14 cellular contexts compared by ENCODE assay signal in genomic region chrX:101219116-101219839, GRCh38. TPM values are rescaled to one million over a fixed set of nuclear protein-coding genes. Genes with fewer than 3 reads are reported as not detected.
DNase-seq lines count a peak whose midpoint lies in the region; ATAC-seq, FAIRE-seq and TF ChIP-seq lines count a peak whose summit lies in the region.
"Had no signal": no experiment of that assay in that cellular context is flagged by ENCODE, and none has a peak within 500 bp of the region (broad histone marks: within the 10 kb centered on the region; RNA-seq: fewer than 3 reads in every experiment).

Gene DRP2, plus strand, starts transcription at chrX:101219786. Its CDS starts 11,862 bp downstream, at chrX:101231648.

- H3K4me1 ChIP-seq in PC-3 (ENCODE audit: insufficient read depth, low read length) = no peaks in the 10 kb centered on the region; the same call in 1 of the 2 replicates
- H3K4me1 ChIP-seq in endothelial cell of umbilical vein (ENCODE audit: control insufficient read depth, extremely low read depth, insufficient read depth, low read length) = peaks cover 22% of the 10 kb centered on the region
- H3K4me1 ChIP-seq in neuronal stem cell (ENCODE audit: control insufficient read depth in 2 of 2, insufficient read depth in 1 of 2, low read depth in 1 of 2, low read length in 2 of 2) = peaks cover 0 to 2% of the 10 kb centered on the region in 2 donors
- H3K4me1 ChIP-seq in body of pancreas = no peaks in the 10 kb centered on the region
- H3K4me1 ChIP-seq: ascending aorta had no signal

- H3K4me3 Mint-ChIP-seq in progenitor cell of endocrine pancreas (ENCODE audit: low read depth) = no peak within 1 kb of the TSS

- H3K4me2 ChIP-seq in PC-3 (ENCODE audit: low read length) (no peak within 1 kb of the TSS), endothelial cell of umbilical vein (ENCODE audit: insufficient read depth, low read length) (peak within 1 kb of the TSS; percentile 31), neuronal stem cell (ENCODE audit: insufficient read depth, low read length, poor library complexity, severe bottlenecking) (peak within 1 kb of the TSS; percentile 45)

- DNase-seq in DMS53 (lab: John Stamatoyannopoulos, UW) (peak; percentile 72), PC-3 (peak; percentile 37), endothelial cell of umbilical vein (ENCODE audit: low read depth, low spot score) (peak; percentile 36), neuronal stem cell (ENCODE audit: low spot score) (no peak), progenitor cell of endocrine pancreas (ENCODE audit: low spot score, unreplicated experiment) (no peak), body of pancreas (no peak)
- no peak for DNase-seq in stimulated activated CD4-positive, alpha-beta T cell treated with anti-CD3 and anti-CD28 coated beads, Interleukin-4, amount 100 ng/mL, for 4 hours
- DNase-seq: DMS 273 treated with DMSO at 0.1 percent for 48 hours, left colon, NCI-H1436 treated with DMSO at 0.1 percent for 48 hours, T1000 had no signal

- H2BK5ac ChIP-seq in neuronal stem cell (ENCODE audit: low read length) = no peak within 1 kb of the TSS

- H3K27me3 Mint-ChIP-seq in progenitor cell of endocrine pancreas = no peaks in the 10 kb centered on the region

- no peaks in the 10 kb centered on the region for H3K36me3 ChIP-seq in PC-3 (ENCODE audit: low read depth, low read length)
- no peaks in the 10 kb centered on the region for H3K36me3 ChIP-seq in endothelial cell of umbilical vein (ENCODE audit: control insufficient read depth in 2 of 2, extremely low read depth in 1 of 2, insufficient read depth in 2 of 2, low read length in 2 of 2)
- no peaks in the 10 kb centered on the region for H3K36me3 ChIP-seq in neuronal stem cell (replicated peaks in 1 of 2; ENCODE audit: control insufficient read depth in 2 of 2, insufficient read depth in 2 of 2, low read length in 2 of 2)
- no peaks in the 10 kb centered on the region for H3K36me3 ChIP-seq in body of pancreas (replicated peaks in 1 of 2; ENCODE audit: insufficient read depth in 1 of 2, low read depth in 2 of 2)
- H3K36me3 ChIP-seq: ascending aorta, thoracic aorta had no signal

- H3K14ac ChIP-seq in neuronal stem cell (ENCODE audit: low read length) = no peak within 1 kb of the TSS

- H2BK120ac ChIP-seq in neuronal stem cell (ENCODE audit: low read depth, low read length) = no peak within 1 kb of the TSS

- no peak for TF ChIP-seq POLR2A in endothelial cell of umbilical vein (IDR thresholded peaks at IDR 0.05; ENCODE audit: low read depth, low read length)
- TF ChIP-seq POLR2A in body of pancreas (IDR thresholded peaks at IDR 0.05) = no peak

- H3K23ac ChIP-seq in neuronal stem cell (ENCODE audit: low read depth, low read length, poor library complexity) = no peak within 1 kb of the TSS

- H3K27ac ChIP-seq in PC-3 (ENCODE audit: low read length) (no peak within 1 kb of the TSS), endothelial cell of umbilical vein (ENCODE audit: insufficient read depth, low read depth, low read length) (peak within 1 kb of the TSS; percentile 61), neuronal stem cell (replicated peaks; ENCODE audit: low read length) (no peak within 1 kb of the TSS), body of pancreas (no peak within 1 kb of the TSS)
- H3K27ac ChIP-seq: ascending aorta, thoracic aorta had no signal

- H2AK5ac ChIP-seq in neuronal stem cell (ENCODE audit: low read depth, low read length) = no peak within 1 kb of the TSS

- no peak for TF ChIP-seq CTCF in PC-3 (conservative IDR thresholded peaks at IDR 0.05; ENCODE audit: low read depth, low read length)
- TF ChIP-seq CTCF in endothelial cell of umbilical vein (IDR thresholded peaks at IDR 0.05; ENCODE audit: extremely low read depth in 1 of 2, insufficient read depth in 1 of 2, low read depth in 1 of 2, low read length in 2 of 2) = no peak
- no peak for TF ChIP-seq CTCF in progenitor cell of endocrine pancreas (IDR thresholded peaks at IDR 0.05; ENCODE audit: unreplicated experiment)
- no peak for TF ChIP-seq CTCF in body of pancreas (IDR thresholded peaks at IDR 0.05)

- ATAC-seq in PC-3 (peak; percentile 45; the same call in 1 of the 2 replicates), GM21447 (IDR thresholded peaks at IDR 0.05; ENCODE audit: unreplicated experiment) (no peak), body of pancreas (no peak)
- ATAC-seq: left colon had no signal

- H3K9me1 ChIP-seq in endothelial cell of umbilical vein (replicated peaks; ENCODE audit: control insufficient read depth, extremely low read depth, insufficient read depth, low read length) = no peaks in the 10 kb centered on the region

- no peaks in the 10 kb centered on the region for H3F3A ChIP-seq in PC-3 (ENCODE audit: low read length, unreplicated experiment)

- peaks cover 2% of the 10 kb centered on the region for H3K4me1 Mint-ChIP-seq in progenitor cell of endocrine pancreas (ENCODE audit: low read depth)

- H3K79me2 ChIP-seq in PC-3 (ENCODE audit: low read length) (no peaks in the 10 kb centered on the region), endothelial cell of umbilical vein (ENCODE audit: control insufficient read depth, insufficient read depth, low read length) (no peaks in the 10 kb centered on the region)

- peaks cover 18% of the 10 kb centered on the region for H3K9me3 Mint-ChIP-seq in progenitor cell of endocrine pancreas (ENCODE audit: low read depth)

- H3K27me3 ChIP-seq in PC-3 (ENCODE audit: low read length) (no peaks in the 10 kb centered on the region), endothelial cell of umbilical vein (ENCODE audit: control insufficient read depth in 2 of 2, insufficient read depth in 2 of 2, low read length in 2 of 2) (no peaks in the 10 kb centered on the region), neuronal stem cell (ENCODE audit: control insufficient read depth in 3 of 3, insufficient read depth in 3 of 3, low read depth in 1 of 3, low read length in 3 of 3) (peaks cover 0 to 5% (median 0%) of the 10 kb centered on the region in 3 experiments), body of pancreas (no peaks in the 10 kb centered on the region)

- peak within 1 kb of the TSS; percentile 64 for H3K18ac ChIP-seq in neuronal stem cell (ENCODE audit: low read length)

- H3K9ac ChIP-seq in PC-3 (ENCODE audit: low read length) (no peak within 1 kb of the TSS), endothelial cell of umbilical vein (replicated peaks; ENCODE audit: extremely low read depth, insufficient read depth, low read length) (no peak within 1 kb of the TSS), neuronal stem cell (ENCODE audit: low read depth, low read length, poor library complexity) (no peak within 1 kb of the TSS)

- no peak within 1 kb of the TSS for H2BK12ac ChIP-seq in neuronal stem cell (ENCODE audit: low read length)

- no peaks in the 10 kb centered on the region for H4K20me1 ChIP-seq in PC-3 (ENCODE audit: low read length)
- no peaks in the 10 kb centered on the region for H4K20me1 ChIP-seq in endothelial cell of umbilical vein (replicated peaks; ENCODE audit: control insufficient read depth, extremely low read depth, insufficient read depth, low read length)

- WGBS in neuronal stem cell (ENCODE audit: extremely low coverage in 2 of 2, insufficient read length in 2 of 2, insufficient replicate concordance in 1 of 2), 2 donors = no CpG with 5 or more reads among the region's 7 CpGs
- WGBS in body of pancreas, 2 donors = 76 to 85% methylated on average over 6 to 7 of the region's 7 CpGs

- FAIRE-seq in endothelial cell of umbilical vein (lab: Jason Lieb, UNC) = peak; percentile 90

- H3K36me3 Mint-ChIP-seq in progenitor cell of endocrine pancreas (ENCODE audit: insufficient read depth) = no peaks in the 10 kb centered on the region

- intact Hi-C loops in PC-3 (cut with micrococcal nuclease) = no loop called here
- intact Hi-C loops in endothelial cell of umbilical vein (cut with micrococcal nuclease) = no loop called here
- intact Hi-C loops in body of pancreas (cut with DNase I) = no loop called here

- H3K9me3 ChIP-seq in PC-3 (ENCODE audit: low read length) = no peaks in the 10 kb centered on the region
- no peaks in the 10 kb centered on the region for H3K9me3 ChIP-seq in endothelial cell of umbilical vein (replicated peaks; ENCODE audit: control insufficient read depth, insufficient read depth, low read length)
- H3K9me3 ChIP-seq in neuronal stem cell (replicated peaks in 1 of 2; ENCODE audit: control insufficient read depth in 2 of 2, insufficient read depth in 1 of 2, low read depth in 1 of 2, low read length in 2 of 2) = no peaks in the 10 kb centered on the region
- H3K9me3 ChIP-seq in body of pancreas = no peaks in the 10 kb centered on the region
- H3K9me3 ChIP-seq: ascending aorta, thoracic aorta had no signal

- H3K4me3 ChIP-seq in PC-3 (ENCODE audit: low read length) (no peak within 1 kb of the TSS), endothelial cell of umbilical vein (replicated peaks in 1 of 3; ENCODE audit: insufficient read depth in 1 of 3, low read depth in 1 of 3, low read length in 3 of 3) (no peak within 1 kb of the TSS), neuronal stem cell (ENCODE audit: low read length in 2 of 2) (peak within 1 kb of the TSS in 1 of 2 donors; percentile 44), body of pancreas (no peak within 1 kb of the TSS)
- H3K4me3 ChIP-seq: ascending aorta, thoracic aorta had no signal

- H3K9me2 ChIP-seq in PC-3 (replicated peaks; ENCODE audit: low read length) = no peaks in the 10 kb centered on the region

- H4K8ac ChIP-seq in neuronal stem cell (ENCODE audit: low read depth, low read length) = no peak within 1 kb of the TSS

- H2AFZ ChIP-seq in PC-3 (ENCODE audit: low read length) = peak within 1 kb of the TSS; percentile 34; the same call in 1 of the 2 replicates
- peak within 1 kb of the TSS; percentile 88 for H2AFZ ChIP-seq in endothelial cell of umbilical vein (ENCODE audit: low read depth, low read length)
- H2AFZ ChIP-seq in neuronal stem cell (ENCODE audit: low read length) = peak within 1 kb of the TSS; percentile 82

- CTCF ChIA-PET in PC-3 (lab: Charles Lee) (no interaction called here), endothelial cell of umbilical vein (lab: Charles Lee) (no interaction called here)

- no peak within 1 kb of the TSS for H4K91ac ChIP-seq in neuronal stem cell (ENCODE audit: low read depth, low read length, poor library complexity)

- H3K79me1 ChIP-seq in neuronal stem cell (ENCODE audit: low read depth, low read length) = no peaks in the 10 kb centered on the region

- no TSS peak for BruUV-seq in PC-3 (replicated peaks; lab: Mats Ljungman, UMichigan)
- no TSS peak for BruUV-seq in endothelial cell of umbilical vein (replicated peaks; lab: Mats Ljungman, UMichigan)

- H3K4ac ChIP-seq in neuronal stem cell (ENCODE audit: low read length) = no peak within 1 kb of the TSS

- dilution Hi-C loops in endothelial cell of umbilical vein (cut with MboI; ENCODE audit: extremely low pct_ligation_motif_present, low sequenced_read_pairs) = no loop called here

- no peak within 1 kb of the TSS for H2BK15ac ChIP-seq in neuronal stem cell (ENCODE audit: low read length)

- no peak within 1 kb of the TSS for H3K27ac Mint-ChIP-seq in progenitor cell of endocrine pancreas

- POLR2A ChIA-PET in PC-3 (lab: Charles Lee; ENCODE audit: unreplicated experiment) = no interaction called here
- POLR2A ChIA-PET in endothelial cell of umbilical vein (lab: Charles Lee) = no interaction called here

RNA-seq across cellular contexts. Expression of gene DRP2, which starts in this region (rescaled TPM):
- total RNA-seq in PC-3 (2014; rRNA removed) = 0.15 and 0.58 TPM in 2 replicates
- 0.31 and 0.78 TPM in 2 replicates for total RNA-seq in endothelial cell of umbilical vein
- 0.13 and 0.17 TPM in 2 replicates for polyA plus RNA-seq in endothelial cell of umbilical vein
- 0.12 and 0.13 TPM in 2 replicates for polyA plus RNA-seq in endothelial cell of umbilical vein (2011; cell fraction: cytosol; rRNA removed)
- polyA plus RNA-seq in endothelial cell of umbilical vein (2011; cell fraction: nucleus; rRNA removed) = 1.0 and 1.4 TPM in 2 replicates
- 0.60 and 0.68 TPM in 2 replicates for polyA plus RNA-seq in endothelial cell of umbilical vein (2012)
- polyA minus RNA-seq in endothelial cell of umbilical vein = 0.51 and 0.62 TPM in 2 replicates
- 0.10 TPM for polyA minus RNA-seq in endothelial cell of umbilical vein (2011; cell fraction: cytosol; rRNA and poly(A)+ RNA removed)
- polyA minus RNA-seq in endothelial cell of umbilical vein (2011; cell fraction: nucleus; rRNA and poly(A)+ RNA removed) = 0.38 and 0.48 TPM in 2 replicates
- polyA plus RNA-seq in neuronal stem cell (2013, experiment 1 of 2) = 1.2 TPM
- 1.4 TPM for polyA plus RNA-seq in neuronal stem cell (2013, experiment 2 of 2)
- 0.29 and 0.44 TPM in 2 replicates for total RNA-seq in progenitor cell of endocrine pancreas
- not detected for total RNA-seq in body of pancreas

Comparison
In these comparisons a context has a peak if more than half of its experiments do, and no peak if none do; other contexts are left out.
1. Peak in DNase-seq and ATAC-seq in PC-3; RNA of the gene not detected or under 1 TPM.
2. DNase-seq: peak in DMS53 (single experiment) and endothelial cell of umbilical vein (single experiment); none in neuronal stem cell (single experiment), stimulated activated CD4-positive, alpha-beta T cell treated with anti-CD3 and anti-CD28 coated beads, Interleukin-4, amount 100 ng/mL, for 4 hours (0 of 2), progenitor cell of endocrine pancreas (single experiment) and body of pancreas (0 of 4).
3. H2AFZ ChIP-seq: peak in every context shown above with its lines; median percentile 88 in endothelial cell of umbilical vein; 82 in neuronal stem cell; 34 in PC-3.